ENCODE assay signal across 8 cellular contexts in the genomic region with DNA sequence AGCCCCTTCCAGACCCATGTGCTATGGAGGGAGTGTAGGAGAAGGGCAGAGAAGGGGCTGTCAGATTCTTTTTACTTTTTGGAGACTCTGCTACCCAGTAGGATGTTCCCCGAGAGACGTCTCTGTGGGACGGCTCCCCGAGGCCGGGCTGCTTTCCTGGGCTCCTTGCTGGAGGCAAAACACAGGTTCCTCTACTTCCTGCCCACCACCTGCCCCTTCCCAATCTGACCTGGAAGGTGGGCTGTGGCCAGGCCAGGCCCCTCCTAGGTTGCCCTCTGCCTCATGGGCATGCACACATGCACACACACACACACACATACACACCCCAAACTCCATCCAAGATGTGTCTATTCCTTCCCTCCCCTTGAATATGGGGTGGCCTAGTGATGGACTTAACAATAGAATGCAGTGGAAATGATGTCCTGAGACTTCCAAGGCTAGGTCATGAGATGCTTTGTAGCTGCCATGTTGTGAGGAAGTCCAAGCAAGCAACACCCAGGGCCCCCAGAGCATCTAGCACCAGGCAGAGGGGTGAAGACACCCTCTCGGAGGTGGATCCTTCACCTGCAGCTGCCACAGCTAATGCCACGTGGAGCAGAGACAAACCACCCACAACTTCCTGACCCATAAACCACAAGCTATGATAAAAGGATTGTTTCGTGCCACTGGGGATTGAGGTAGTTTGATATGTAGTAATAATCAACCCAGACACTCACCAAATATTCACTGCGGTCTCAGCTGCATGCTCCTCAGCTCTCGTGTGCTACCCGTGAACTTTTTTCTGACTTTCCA. TPM values are rescaled to one million over a fixed set of nuclear protein-coding genes. Genes with fewer than 3 reads are reported as not detected.
DNase-seq lines count a peak whose midpoint lies in the region; ATAC-seq lines count a peak whose summit lies in the region.

No MANE protein-coding gene starts in this region.

- no peak overlapping the region for H3K18ac ChIP-seq in mesenchymal stem cell (ENCODE audit: low read depth in 1 of 2, low read length in 2 of 2)

- peak; percentile 38 for ATAC-seq in GM19035 (IDR thresholded peaks at IDR 0.05; ENCODE audit: unreplicated experiment)
- ATAC-seq in HG03342 (IDR thresholded peaks at IDR 0.05; ENCODE audit: unreplicated experiment) = peak; percentile 35

- H3K4me3 Mint-ChIP-seq in activated CD4-positive, alpha-beta memory T cell treated with anti-CD3 and anti-CD28 coated beads for 36 hours = peak overlapping the region; percentile 75

- H3K4me2 ChIP-seq in mesenchymal stem cell (ENCODE audit: low read length, poor library complexity, severe bottlenecking) = no peak overlapping the region

- H3K36me3 ChIP-seq in mesenchymal stem cell (ENCODE audit: control insufficient read depth in 1 of 2, insufficient read depth in 2 of 2, low read depth in 1 of 2, low read length in 2 of 2) = peaks cover 0 to 2% of the 10 kb centered on the region in 2 experiments

- H3K27me3 ChIP-seq in mesenchymal stem cell (ENCODE audit: control insufficient read depth in 1 of 2, insufficient read depth in 1 of 2, low read length in 2 of 2) = peaks cover 0 to 8% of the 10 kb centered on the region in 2 experiments

- H4K8ac ChIP-seq in mesenchymal stem cell (ENCODE audit: low read length) = no peak overlapping the region

- no peak overlapping the region for H2AFZ ChIP-seq in mesenchymal stem cell (ENCODE audit: low read depth, low read length)

- no peak overlapping the region for H2BK15ac ChIP-seq in mesenchymal stem cell (ENCODE audit: low read depth, poor library complexity, severe bottlenecking)

- peak; percentile 85 for DNase-seq in activated CD4-positive, alpha-beta memory T cell treated with anti-CD3 and anti-CD28 coated beads for 36 hours
- DNase-seq in mesenchymal stem cell (no peak), 8988T (no peak), globus pallidus (ENCODE audit: low spot score) (no peak), iPS-NIHi11 (ENCODE audit: low spot score) (no peak), NCI-H2081 treated with DMSO at 0.1 percent for 48 hours (lab: John Stamatoyannopoulos, UW) (no peak)

- no peak overlapping the region for H3K9ac ChIP-seq in mesenchymal stem cell (ENCODE audit: low read length)

- CTCF ChIA-PET in activated CD4-positive, alpha-beta memory T cell treated with anti-CD3 and anti-CD28 coated beads for 36 hours (lab: Charles Lee) = interaction anchor here (0.7 to 19.1 kb wide), 12 partner anchors 15 to 58 kb away, joined by 3 to 425 read pairs (median 4); partner anchors contain the start of gene CCDC197

- peaks cover 33% of the 10 kb centered on the region for H3K36me3 Mint-ChIP-seq in activated CD4-positive, alpha-beta memory T cell treated with anti-CD3 and anti-CD28 coated beads for 36 hours

- H3K27ac Mint-ChIP-seq in activated CD4-positive, alpha-beta memory T cell treated with anti-CD3 and anti-CD28 coated beads for 36 hours = peak overlapping the region; percentile 98

- intact Hi-C loops in activated CD4-positive, alpha-beta memory T cell treated with anti-CD3 and anti-CD28 coated beads for 36 hours (cut with micrococcal nuclease) = loop anchor here (5.0 kb wide), 1 partner anchor 414 kb away; no protein-coding TSS in a partner anchor

- peak overlapping the region in 1 of 2 experiments; percentile 39 for H3K14ac ChIP-seq in mesenchymal stem cell (ENCODE audit: low read length in 2 of 2)

- peak overlapping the region; percentile 63 for H2AK5ac ChIP-seq in mesenchymal stem cell (ENCODE audit: low read length, severe bottlenecking)

- no peaks in the 10 kb centered on the region for H3K9me3 ChIP-seq in mesenchymal stem cell (ENCODE audit: control insufficient read depth, low read length)

- H3K4me1 Mint-ChIP-seq in activated CD4-positive, alpha-beta memory T cell treated with anti-CD3 and anti-CD28 coated beads for 36 hours (ENCODE audit: low read depth) = peaks cover 86% of the 10 kb centered on the region

- no peaks in the 10 kb centered on the region for H3K79me1 ChIP-seq in mesenchymal stem cell (replicated peaks; ENCODE audit: low read length, poor library complexity, severe bottlenecking)

- H2BK5ac ChIP-seq in mesenchymal stem cell (ENCODE audit: low read depth, low read length, poor library complexity, severe bottlenecking) = no peak overlapping the region

- no peak overlapping the region for H3K23ac ChIP-seq in mesenchymal stem cell (ENCODE audit: low read length in 2 of 2)

- peaks cover 16% of the 10 kb centered on the region for H3K4me1 ChIP-seq in mesenchymal stem cell (ENCODE audit: control insufficient read depth, insufficient read depth, low read depth, low read length)

- H2BK120ac ChIP-seq in mesenchymal stem cell (ENCODE audit: low read depth, low read length) = no peak overlapping the region

- peaks cover 7% of the 10 kb centered on the region for H3K9me3 Mint-ChIP-seq in activated CD4-positive, alpha-beta memory T cell treated with anti-CD3 and anti-CD28 coated beads for 36 hours

- no peak overlapping the region for H2BK12ac ChIP-seq in mesenchymal stem cell (ENCODE audit: low read length in 2 of 2)

- POLR2A ChIA-PET in activated CD4-positive, alpha-beta memory T cell treated with anti-CD3 and anti-CD28 coated beads for 36 hours (lab: Charles Lee) = interaction anchor here (0.6 to 10.3 kb wide), 14 partner anchors 8 to 367 kb away, joined by 3 to 447 read pairs (median 4); partner anchors contain the start of genes CCDC197, DDX24 and IFI27L1

- H3K4me3 ChIP-seq in mesenchymal stem cell (ENCODE audit: insufficient read depth in 1 of 2, low read depth in 1 of 2, low read length in 2 of 2) = no peak overlapping the region

- no peak overlapping the region for H4K91ac ChIP-seq in mesenchymal stem cell (ENCODE audit: low read length)

- no peak overlapping the region for H3K4ac ChIP-seq in mesenchymal stem cell (ENCODE audit: low read depth in 1 of 2, low read length in 2 of 2)

- WGBS in mesenchymal stem cell = 94% methylated on average over 9 of the region's 11 CpGs

- no peaks in the 10 kb centered on the region for H3K27me3 Mint-ChIP-seq in activated CD4-positive, alpha-beta memory T cell treated with anti-CD3 and anti-CD28 coated beads for 36 hours

- H3K27ac ChIP-seq in mesenchymal stem cell (ENCODE audit: low read length, poor library complexity, severe bottlenecking) = no peak overlapping the region

RNA-seq across cellular contexts. Expression of gene ASB2, which starts 1.6 kb away (rescaled TPM):
- total RNA-seq in activated CD4-positive, alpha-beta memory T cell treated with anti-CD3 and anti-CD28 coated beads for 36 hours = 10 to 100 TPM; 40.6 to 44.6 TPM
- not detected for polyA plus RNA-seq in mesenchymal stem cell (2013, experiment 1 of 2)
- not detected for polyA plus RNA-seq in mesenchymal stem cell (2013, experiment 2 of 2)

RNA-seq across cellular contexts. Expression of gene CCDC197, which starts 19.1 kb away (rescaled TPM):
- under 1 TPM; 0.44 to 0.69 TPM for total RNA-seq in activated CD4-positive, alpha-beta memory T cell treated with anti-CD3 and anti-CD28 coated beads for 36 hours
- polyA plus RNA-seq in mesenchymal stem cell (2013, experiment 1 of 2) = not detected
- not detected for polyA plus RNA-seq in mesenchymal stem cell (2013, experiment 2 of 2)

RNA-seq across cellular contexts. Expression of gene OTUB2, which starts 48.2 kb away (rescaled TPM):
- 1 to 10 TPM; 2.0 to 2.9 TPM for total RNA-seq in activated CD4-positive, alpha-beta memory T cell treated with anti-CD3 and anti-CD28 coated beads for 36 hours
- 1.1 TPM for polyA plus RNA-seq in mesenchymal stem cell (2013, experiment 1 of 2)
- 1.1 TPM for polyA plus RNA-seq in mesenchymal stem cell (2013, experiment 2 of 2)

RNA-seq across cellular contexts. Expression of gene FAM181A, which starts 50.8 kb away (rescaled TPM):
- not detected for total RNA-seq in activated CD4-positive, alpha-beta memory T cell treated with anti-CD3 and anti-CD28 coated beads for 36 hours
- not detected for polyA plus RNA-seq in mesenchymal stem cell (2013, experiment 1 of 2)
- polyA plus RNA-seq in mesenchymal stem cell (2013, experiment 2 of 2) = not detected
